Comparison of ENCODE assay signal across 8 cellular contexts in genomic region chr3:141336672-141337522, GRCh38. TPM values are rescaled to one million over a fixed set of nuclear protein-coding genes. Genes with fewer than 3 reads are reported as not detected.
DNase-seq lines count a peak whose midpoint lies in the region; ATAC-seq, FAIRE-seq and TF ChIP-seq lines count a peak whose summit lies in the region.

No MANE protein-coding gene starts in this region.

- H3K9ac ChIP-seq in K562 (ENCODE audit: insufficient read depth in 1 of 2, low read depth in 2 of 2, low read length in 2 of 2): no peak overlapping the region
- H3K9ac ChIP-seq in skeletal muscle satellite cell (ENCODE audit: low read depth, low read length): peak overlapping the region; percentile 12

- no peak for FAIRE-seq in K562 (lab: Jason Lieb, UNC)

- H3K27me3 ChIP-seq in K562 (ENCODE audit: control insufficient read depth in 2 of 2, insufficient read depth in 2 of 2, low read length in 2 of 2) (no peaks in the 10 kb centered on the region), skeletal muscle satellite cell (ENCODE audit: control insufficient read depth, insufficient read depth, low read length) (no peaks in the 10 kb centered on the region)

- no peak for TF ChIP-seq EP300 in K562 (IDR thresholded peaks at IDR 0.05; ENCODE audit: low read length)

- TF ChIP-seq RAD21 in K562 (CRISPR knock-in tag; conservative IDR thresholded peaks at IDR 0.05 in 1 of 2, IDR thresholded peaks at IDR 0.05 in 1 of 2): no peak

- peaks cover 14 to 51% of the 10 kb centered on the region in 2 experiments for H3K4me1 ChIP-seq in K562 (replicated peaks in 1 of 2; ENCODE audit: control insufficient read depth in 2 of 2, insufficient read depth in 2 of 2, low read length in 2 of 2)
- H3K4me1 ChIP-seq in skeletal muscle satellite cell (ENCODE audit: control insufficient read depth, insufficient read depth, low read length): peaks cover 45% of the 10 kb centered on the region

- H3K79me2 ChIP-seq in K562 (ENCODE audit: control insufficient read depth, insufficient read depth, low read length): no peaks in the 10 kb centered on the region

- peak; percentile 95 for DNase-seq in ELR (ENCODE audit: low read depth)
- DNase-seq in HPDE6-E6E7 (ENCODE audit: extremely low spot score): peak; percentile 60
- DNase-seq in K562 (ENCODE audit: extremely low read depth in 1 of 4, low spot score in 3 of 4): peak in 1 of 4 experiments; percentile 49
- DNase-seq in NCI-H524 treated with DMSO at 0.1 percent for 48 hours (lab: John Stamatoyannopoulos, UW): no peak
- DNase-seq in NK-92 treated with Interleukin-12 subunit alpha and Interleukin-12 subunit beta, amount 100 ng/mL, for 24 hours (lab: John Stamatoyannopoulos, UW): no peak
- no peak for DNase-seq in activated gamma-delta T cell treated with Interleukin-2 at 50 U/mL for 16 hours

- peak overlapping the region; percentile 86 for H2AFZ ChIP-seq in K562 (ENCODE audit: low read depth, low read length)

- no peak overlapping the region for H3K4me3 ChIP-seq in K562
- H3K4me3 ChIP-seq in skeletal muscle satellite cell (ENCODE audit: low read length): no peak overlapping the region

- BruUV-seq in K562 (replicated peaks; lab: Mats Ljungman, UMichigan): no TSS peak

- in situ Hi-C loops in K562 (cut with MboI): no loop called here

- ATAC-seq in GM21528 (IDR thresholded peaks at IDR 0.05; ENCODE audit: low FRiP score, unreplicated experiment) (peak; percentile 95), K562 (no peak)

- H3K36me3 ChIP-seq in K562 (ENCODE audit: control insufficient read depth, insufficient read depth, low read length): no peaks in the 10 kb centered on the region
- no peaks in the 10 kb centered on the region for H3K36me3 ChIP-seq in skeletal muscle satellite cell (ENCODE audit: insufficient read depth, low read length)

- H4K20me1 ChIP-seq in K562 (replicated peaks; ENCODE audit: control insufficient read depth, insufficient read depth, low read length): no peaks in the 10 kb centered on the region

- H3K4me2 ChIP-seq in K562 (ENCODE audit: insufficient read depth, low read length): peak overlapping the region; percentile 17; the same call in 1 of the 2 replicates
- H3K4me2 ChIP-seq in skeletal muscle satellite cell (ENCODE audit: low read length): peak overlapping the region; percentile 3

- TF ChIP-seq CTCF in K562 (IDR thresholded peaks at IDR 0.05 in 2 of 3, conservative IDR thresholded peaks at IDR 0.05 in 1 of 3; ENCODE audit: insufficient read depth in 2 of 3, low read depth in 1 of 3, low read length in 3 of 3): no peak

- peak overlapping the region; percentile 5; the same call in 1 of the 3 replicates for H3K27ac ChIP-seq in K562 (ENCODE audit: extremely low read depth, low read depth, low read length)

- CTCF ChIA-PET in K562 (lab: Yijun Ruan, JAX; ENCODE audit: low intra/inter-chr PET ratio): no interaction called here

- POLR2A ChIA-PET in K562 (lab: Yijun Ruan, JAX): interaction anchor here (1.0 to 1.8 kb wide), 5 partner anchors 10 to 25 kb away, joined by 3 to 6 read pairs (median 4); no protein-coding TSS in a partner anchor

- 47% methylated on average over 12 of the region's 12 CpGs for WGBS in K562 (ENCODE audit: insufficient coverage, low coverage, missing lambda C conversion rate)

- H3K9me1 ChIP-seq in K562 (ENCODE audit: control insufficient read depth, insufficient read depth, low read length): no peaks in the 10 kb centered on the region

- H3K9me3 ChIP-seq in K562 (replicated peaks; ENCODE audit: control insufficient read depth, insufficient read depth, low read depth, low read length): no peaks in the 10 kb centered on the region
- no peaks in the 10 kb centered on the region for H3K9me3 ChIP-seq in skeletal muscle satellite cell (replicated peaks; ENCODE audit: low read length)

- no peak for TF ChIP-seq POLR2A in K562 (conservative IDR thresholded peaks at IDR 0.05)

- intact Hi-C loops in K562 (cut with micrococcal nuclease): no loop called here

TF ChIP-seq in K562, 482 proteins besides CTCF, POLR2A, EP300 and RAD21 (continues in another document):
- TF ChIP-seq, protein P1, sequence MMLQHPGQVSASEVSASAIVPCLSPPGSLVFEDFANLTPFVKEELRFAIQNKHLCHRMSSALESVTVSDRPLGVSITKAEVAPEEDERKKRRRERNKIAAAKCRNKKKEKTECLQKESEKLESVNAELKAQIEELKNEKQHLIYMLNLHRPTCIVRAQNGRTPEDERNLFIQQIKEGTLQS (IDR thresholded peaks at IDR 0.05): peak; percentile 77
- TF ChIP-seq, protein P1 (CRISPR knock-in tag; conservative IDR thresholded peaks at IDR 0.05): no peak
- TF ChIP-seq EGR1 (conservative IDR thresholded peaks at IDR 0.05) (peak; percentile 27; the same call in 1 of the 2 replicates), ZZZ3 (IDR thresholded peaks at IDR 0.05) (no peak), NR2C2 (CRISPR knock-in tag; IDR thresholded peaks at IDR 0.05) (no peak), NR2C2 (tag; IDR thresholded peaks at IDR 0.05) (peak; percentile 49), TOE1 (IDR thresholded peaks at IDR 0.05; ENCODE audit: borderline replicate concordance) (peak; percentile 24; the same call in 1 of the 2 replicates), TOE1 (CRISPR knock-in tag; IDR thresholded peaks at IDR 0.05; ENCODE audit: borderline replicate concordance, low read depth) (no peak), ATF7 (IDR thresholded peaks at IDR 0.05) (peak; percentile 58; the same call in 1 of the 2 replicates), SOX6 (IDR thresholded peaks at IDR 0.05) (peak; percentile 49; the same call in 1 of the 2 replicates)

RNA-seq across cellular contexts. Expression of gene ZBTB38, which starts 31.4 kb away (rescaled TPM):
- 53.5 and 97.8 TPM in 2 replicates for total RNA-seq in K562 (2011; cell fraction: chromatin; rRNA removed; ENCODE audit: low replicate concordance)
- total RNA-seq in K562 (2011; cell fraction: nucleolus; rRNA removed): 22.0 and 29.1 TPM in 2 replicates
- 61.7 and 84.8 TPM in 2 replicates for total RNA-seq in K562 (2011; cell fraction: nucleoplasm; rRNA removed)
- total RNA-seq in K562 (2014; rRNA removed): 22.9 and 24.8 TPM in 2 replicates
- 39.4 and 43.6 TPM in 2 replicates for total RNA-seq in K562 (2014; rRNA removed; fragmentation: Illumina TruSeq; extraction: Trizol)
- total RNA-seq in K562 (2015; rRNA removed; fragmentation: Illumina TruSeq; extraction: Trizol): 33.5 and 33.7 TPM in 2 replicates
- 30.7 and 36.3 TPM in 2 replicates for total RNA-seq in K562 (2021)
- polyA plus RNA-seq in K562 (2011; rRNA removed): 18.0 and 22.5 TPM in 2 replicates
- polyA plus RNA-seq in K562 (2011; cell fraction: cytosol; rRNA removed): 6.7 and 14.9 TPM in 2 replicates
- polyA plus RNA-seq in K562 (2011; cell fraction: nucleus; rRNA removed): 22.7 and 28.6 TPM in 2 replicates
- polyA plus RNA-seq in K562 (2012): 19.0 and 21.1 TPM in 2 replicates
- 24.0 and 26.2 TPM in 2 replicates for polyA plus RNA-seq in K562 (2014; fragmentation: Illumina TruSeq; extraction: Trizol)
- 10 to 100 TPM; 14.2 to 17.9 TPM for polyA plus RNA-seq in K562 (2014; fragmentation: Nextera tagmentation; extraction: Ambion mirVana)
- polyA plus RNA-seq in K562 (2014; rRNA removed): 12.1 and 12.6 TPM in 2 replicates
- polyA minus RNA-seq in K562 (2011; rRNA and poly(A)+ RNA removed): 64.1 and 109 TPM in 2 replicates
- 27.8 and 34.9 TPM in 2 replicates for polyA minus RNA-seq in K562 (2011; cell fraction: cytosol; rRNA and poly(A)+ RNA removed)
- 35.9 and 61.9 TPM in 2 replicates for polyA minus RNA-seq in K562 (2011; cell fraction: nucleus; rRNA and poly(A)+ RNA removed)
- total RNA-seq in skeletal muscle satellite cell (2012; rRNA removed): 73.2 and 78.1 TPM in 2 replicates

Comparison
In these comparisons a context has a peak if more than half of its experiments do, and no peak if none do; other contexts are left out.
1. DNase-seq: peak in ELR (single experiment) and HPDE6-E6E7 (single experiment); none in NCI-H524 treated with DMSO at 0.1 percent for 48 hours (single experiment), NK-92 treated with Interleukin-12 subunit alpha and Interleukin-12 subunit beta, amount 100 ng/mL, for 24 hours (single experiment) and activated gamma-delta T cell treated with Interleukin-2 at 50 U/mL for 16 hours (single experiment).